Comparison of ENCODE assay signal across 1 cellular context in genomic region chr19:1041272-1041834, GRCh38.
TF ChIP-seq lines count a peak whose summit lies in the region.

No MANE protein-coding gene starts in this region.

TF ChIP-seq in HepG2, 621 proteins besides CTCF, POLR2A, EP300 and RAD21 (continued from another document and continues in another):
- TF ChIP-seq ZNF142 (CRISPR knock-in tag; IDR thresholded peaks at IDR 0.05): no peak
- no peak for TF ChIP-seq ZNF280B (CRISPR knock-in tag; IDR thresholded peaks at IDR 0.05; ENCODE audit: borderline replicate concordance)
- TF ChIP-seq GABPB1 (CRISPR knock-in tag; IDR thresholded peaks at IDR 0.05): no peak
- TF ChIP-seq TCF7L2 (IDR thresholded peaks at IDR 0.05; ENCODE audit: low read depth, low read length): no peak
- no peak for TF ChIP-seq ZNF557 (CRISPR knock-in tag; IDR thresholded peaks at IDR 0.05)
- no peak for TF ChIP-seq TRAFD1 (CRISPR knock-in tag; IDR thresholded peaks at IDR 0.05; ENCODE audit: borderline replicate concordance)
- peak; percentile 41; the same call in 1 of the 2 replicates for TF ChIP-seq ARID4A (CRISPR knock-in tag; IDR thresholded peaks at IDR 0.05; ENCODE audit: borderline replicate concordance)
- TF ChIP-seq ZC3H4 (CRISPR knock-in tag; IDR thresholded peaks at IDR 0.05; ENCODE audit: borderline replicate concordance): no peak
- no peak for TF ChIP-seq AKAP8 (CRISPR knock-in tag; IDR thresholded peaks at IDR 0.05)
- TF ChIP-seq TOPORS (CRISPR knock-in tag; IDR thresholded peaks at IDR 0.05): no peak
- no peak for TF ChIP-seq ZNF569 (CRISPR knock-in tag; IDR thresholded peaks at IDR 0.05; ENCODE audit: borderline replicate concordance)
- TF ChIP-seq FOXP1 (IDR thresholded peaks at IDR 0.05): no peak
- no peak for TF ChIP-seq FOXP1 (CRISPR knock-in tag; IDR thresholded peaks at IDR 0.05)
- no peak for TF ChIP-seq BCL3 (CRISPR knock-in tag; IDR thresholded peaks at IDR 0.05)
- TF ChIP-seq MYC (CRISPR knock-in tag; IDR thresholded peaks at IDR 0.05; ENCODE audit: borderline replicate concordance): no peak
- 0 out of 2 replicates have a peak, but pooled peaks have one; percentile 16 for TF ChIP-seq ZNF121 (CRISPR knock-in tag; IDR thresholded peaks at IDR 0.05)
- TF ChIP-seq MXD4 (CRISPR knock-in tag; IDR thresholded peaks at IDR 0.05): no peak
- TF ChIP-seq KDM1A (CRISPR knock-in tag; IDR thresholded peaks at IDR 0.05): peak; percentile 29; the same call in 1 of the 2 replicates
- TF ChIP-seq ATRX (CRISPR knock-in tag; IDR thresholded peaks at IDR 0.05; ENCODE audit: borderline replicate concordance): no peak
- no peak for TF ChIP-seq TBX3 (IDR thresholded peaks at IDR 0.05; ENCODE audit: borderline replicate concordance)
- TF ChIP-seq ELF4 (CRISPR knock-in tag; IDR thresholded peaks at IDR 0.05; ENCODE audit: borderline replicate concordance): no peak
- TF ChIP-seq KAT7 (CRISPR knock-in tag; IDR thresholded peaks at IDR 0.05; ENCODE audit: borderline replicate concordance): no peak
- TF ChIP-seq ZNF609 (CRISPR knock-in tag; IDR thresholded peaks at IDR 0.05; ENCODE audit: borderline replicate concordance): no peak
- TF ChIP-seq ZNF879 (CRISPR knock-in tag; IDR thresholded peaks at IDR 0.05): no peak
- TF ChIP-seq GMEB2 (CRISPR knock-in tag; IDR thresholded peaks at IDR 0.05; ENCODE audit: low read depth): no peak
- TF ChIP-seq SETDB1 (CRISPR knock-in tag; IDR thresholded peaks at IDR 0.05; ENCODE audit: borderline replicate concordance): no peak
- TF ChIP-seq ZMYM3 (CRISPR knock-in tag; IDR thresholded peaks at IDR 0.05): peak; percentile 70; the same call in 1 of the 2 replicates
- TF ChIP-seq MED1 (CRISPR knock-in tag; IDR thresholded peaks at IDR 0.05): 0 out of 2 replicates have a peak, but pooled peaks have one; percentile 5
- TF ChIP-seq SP140L (CRISPR knock-in tag; IDR thresholded peaks at IDR 0.05; ENCODE audit: borderline replicate concordance): no peak
- no peak for TF ChIP-seq ZNF839 (CRISPR knock-in tag; IDR thresholded peaks at IDR 0.05; ENCODE audit: borderline replicate concordance)
- no peak for TF ChIP-seq ZNF616 (CRISPR knock-in tag; IDR thresholded peaks at IDR 0.05; ENCODE audit: low read depth)
- TF ChIP-seq DMAP1 (CRISPR knock-in tag; IDR thresholded peaks at IDR 0.05): no peak
- TF ChIP-seq ZNF777 (CRISPR knock-in tag; IDR thresholded peaks at IDR 0.05): no peak
- no peak for TF ChIP-seq ZNF264 (CRISPR knock-in tag; IDR thresholded peaks at IDR 0.05)
- TF ChIP-seq TBX2 (CRISPR knock-in tag; IDR thresholded peaks at IDR 0.05; ENCODE audit: borderline replicate concordance): no peak
- no peak for TF ChIP-seq MED13 (CRISPR knock-in tag; IDR thresholded peaks at IDR 0.05)
- TF ChIP-seq MZF1 (CRISPR knock-in tag; IDR thresholded peaks at IDR 0.05; ENCODE audit: borderline replicate concordance): no peak
- no peak for TF ChIP-seq PTBP1 (IDR thresholded peaks at IDR 0.05; ENCODE audit: low read depth, low read length, poor library complexity, severe bottlenecking)
- TF ChIP-seq TFDP2 (CRISPR knock-in tag; IDR thresholded peaks at IDR 0.05): no peak
- no peak for TF ChIP-seq ZNF350 (CRISPR knock-in tag; IDR thresholded peaks at IDR 0.05; ENCODE audit: borderline replicate concordance, low read depth)
